Comparison of ENCODE assay signal across 8 cellular contexts in the genomic region with DNA sequence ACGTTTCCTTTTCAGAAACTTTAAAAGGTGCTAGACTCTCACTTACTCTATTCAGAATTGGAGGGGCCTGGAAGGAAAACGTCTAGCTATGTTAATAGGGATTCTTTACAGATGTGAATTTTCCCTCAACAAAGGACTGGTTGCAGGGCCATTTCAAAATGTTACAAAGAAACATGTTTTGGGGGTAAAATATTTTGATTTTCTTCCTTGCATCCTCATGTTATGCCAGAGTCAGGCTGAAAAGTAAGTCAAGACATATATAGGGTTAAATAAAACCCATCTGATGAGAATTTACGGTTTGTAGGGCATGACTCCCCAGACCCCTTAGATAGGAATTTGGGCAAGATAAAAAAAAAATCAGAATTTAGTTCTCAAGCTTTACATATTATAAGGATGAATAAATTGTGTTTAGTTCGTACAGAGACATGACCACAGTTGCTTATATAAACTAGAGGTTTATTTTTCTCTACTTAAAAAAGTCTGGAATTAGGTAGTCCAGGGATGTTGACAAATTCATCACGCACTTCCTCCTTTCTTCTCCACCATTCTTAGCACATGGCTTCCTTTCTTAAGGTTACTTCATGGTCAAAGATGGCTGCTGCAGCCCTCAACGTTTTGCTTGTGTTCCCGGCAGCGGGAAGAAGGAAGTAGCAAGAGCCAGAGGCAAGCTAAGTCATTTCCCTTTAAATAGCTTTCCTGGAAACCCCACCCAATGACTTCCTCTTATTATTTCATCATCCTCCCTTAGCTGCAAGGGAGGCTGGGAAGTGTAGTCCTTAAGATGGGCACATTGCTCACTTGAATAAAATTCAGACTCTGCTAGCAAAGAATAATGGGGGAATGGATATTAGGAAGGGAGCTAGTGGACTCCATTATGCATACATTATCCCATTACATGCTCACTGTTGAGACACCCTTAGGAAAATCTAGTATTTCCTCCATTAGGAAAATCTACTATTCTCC. TPM values are rescaled to one million over a fixed set of nuclear protein-coding genes. Genes with fewer than 3 reads are reported as not detected.
DNase-seq lines count a peak whose midpoint lies in the region; ATAC-seq and TF ChIP-seq lines count a peak whose summit lies in the region.
"Not testable (repeated sequence)": the region's sequence is repeated elsewhere in the genome, so short reads cannot be mapped to it uniquely, and the experiment has no call there.

No MANE protein-coding gene starts in this region.

- DNase-seq in Caco-2, result peak; percentile 45 to 60
- peak; percentile 87 for DNase-seq in IMR-90
- DNase-seq in PC-9, result peak; percentile 20 to 82
- DNase-seq in activated CD4-positive, alpha-beta T cell treated with anti-CD3 and anti-CD28 coated beads, Interleukin-2, amount 50 U/mL, for 4 hours, result peak; percentile 25 to 26
- DNase-seq in dermis microvascular lymphatic vessel endothelial cell (ENCODE audit: low read depth in 2 of 2), result peak; percentile 60 to 81
- DNase-seq in kidney tubule cell (ENCODE audit: low spot score), result peak; percentile 91
- DNase-seq in stimulated activated effector memory CD8-positive, alpha-beta T cell treated with anti-CD3 and anti-CD28 coated beads, Interleukin-12 subunit alpha, Interleukin-12 subunit beta, amount 100 ng/mL, for 72 hours (ENCODE audit: low spot score in 2 of 2), result peak; percentile 24 to 70

- not testable (repeated sequence) for TF ChIP-seq RAD21 in IMR-90 (IDR thresholded peaks at IDR 0.05; ENCODE audit: low read length)

- not testable (repeated sequence) for H3K56ac ChIP-seq in IMR-90 (ENCODE audit: extremely low read depth, insufficient read depth, low read length)

- not testable (repeated sequence) for H3K79me2 ChIP-seq in PC-9 (ENCODE audit: low read depth)

- TF ChIP-seq CTCF in Caco-2 (IDR thresholded peaks at IDR 0.05; ENCODE audit: insufficient read depth in 1 of 2, low read depth in 1 of 2, low read length in 1 of 2, severe bottlenecking in 1 of 2, unreplicated experiment in 1 of 2); IMR-90 (conservative IDR thresholded peaks at IDR 0.05; ENCODE audit: low read depth, low read length); PC-9 (conservative IDR thresholded peaks at IDR 0.05): not testable (repeated sequence)

- peak overlapping the region; percentile 84; the same call in 1 of the 2 replicates for H4K5ac ChIP-seq in IMR-90 (ENCODE audit: low read depth, low read length)

- not testable (repeated sequence) for H3K18ac ChIP-seq in IMR-90 (ENCODE audit: low read depth, low read length)

- not testable (repeated sequence) for H2AFZ ChIP-seq in IMR-90 (replicated peaks; ENCODE audit: low read length, poor library complexity); PC-9

- peak; percentile 73 for ATAC-seq in GM21515 (IDR thresholded peaks at IDR 0.05; ENCODE audit: unreplicated experiment)
- ATAC-seq in IMR-90 (ENCODE audit: low read depth), result not testable (repeated sequence)
- peak; percentile 97 for ATAC-seq in stimulated activated effector memory CD8-positive, alpha-beta T cell treated with anti-CD3 and anti-CD28 coated beads, Interleukin-12 subunit alpha, Interleukin-12 subunit beta, amount 100 ng/mL, for 72 hours

- TF ChIP-seq POLR2A in IMR-90 (IDR thresholded peaks at IDR 0.05; ENCODE audit: low read depth, low read length), result not testable (repeated sequence)

- H3K23ac ChIP-seq in IMR-90 (ENCODE audit: low read depth, low read length), result not testable (repeated sequence)

- not testable (repeated sequence) for H3K9me1 ChIP-seq in IMR-90 (ENCODE audit: insufficient read depth, low read length)

- in situ Hi-C loops in IMR-90 (cut with MboI; ENCODE audit: low sequenced_read_pairs), result not testable (repeated sequence)

- not testable (repeated sequence) for H3K27me3 ChIP-seq in Caco-2 (replicated peaks; ENCODE audit: control insufficient read depth, insufficient read depth, low read length); IMR-90 (ENCODE audit: control insufficient read depth, insufficient read depth, low read length); PC-9 (ENCODE audit: insufficient read depth, low read depth)

- CTCF ChIA-PET in Caco-2 (lab: Charles Lee), result not testable (repeated sequence)
- CTCF ChIA-PET in IMR-90 (lab: Yijun Ruan, JAX), result interaction anchor here (0.6 to 1.8 kb wide), 3 partner anchors 70 to 1840 kb away, joined by 3 to 7 read pairs (median 3); no protein-coding TSS in a partner anchor
- CTCF ChIA-PET in PC-9 (lab: Charles Lee), result interaction anchor here (0.8 kb wide), 1 partner anchor 12 kb away, joined by 9 read pairs; a partner anchor contains a TSS

- not testable (repeated sequence) for H3K27me3 Mint-ChIP-seq in Caco-2 (ENCODE audit: insufficient read depth, unreplicated experiment)

- H3K27ac Mint-ChIP-seq in Caco-2 (ENCODE audit: unreplicated experiment), result not testable (repeated sequence)
- peak overlapping the region; percentile 87 for H3K27ac Mint-ChIP-seq in stimulated activated effector memory CD8-positive, alpha-beta T cell treated with anti-CD3 and anti-CD28 coated beads, Interleukin-12 subunit alpha, Interleukin-12 subunit beta, amount 100 ng/mL, for 72 hours

- not testable (repeated sequence) for H3K4me1 ChIP-seq in Caco-2
- H3K4me1 ChIP-seq in IMR-90 (ENCODE audit: control insufficient read depth, insufficient read depth, low read length) (peaks cover 11% of the 10 kb centered on the region), PC-9 (replicated peaks; ENCODE audit: insufficient read depth) (peaks cover 35% of the 10 kb centered on the region)

- POLR2A ChIA-PET in Caco-2 (lab: Charles Lee), result interaction anchor here (2.3 kb wide), 1 partner anchor 12 kb away, joined by 12 read pairs; a partner anchor contains a TSS
- POLR2A ChIA-PET in IMR-90 (lab: Charles Lee; ENCODE audit: unreplicated experiment), result interaction anchor here (1.2 kb wide), 1 partner anchor 13 kb away, joined by 10 read pairs; a partner anchor contains a TSS
- POLR2A ChIA-PET in PC-9 (lab: Charles Lee; ENCODE audit: unreplicated experiment), result interaction anchor here (0.9 kb wide), 1 partner anchor 12 kb away, joined by 11 read pairs; a partner anchor contains a TSS

- H4K91ac ChIP-seq in IMR-90 (ENCODE audit: insufficient read depth, low read depth, low read length), result peak overlapping the region; percentile 60; the same call in 1 of the 2 replicates

- TSS peak; percentile 69 for BruUV-seq in Caco-2 (replicated peaks; lab: Mats Ljungman, UMichigan)
- BruUV-seq in IMR-90 (replicated peaks; lab: Mats Ljungman, UMichigan), result not testable (repeated sequence)
- BruUV-seq in PC-9 (replicated peaks; lab: Mats Ljungman, UMichigan), result TSS peak; percentile 28

- H3K4me3 Mint-ChIP-seq in Caco-2 (ENCODE audit: unreplicated experiment); stimulated activated effector memory CD8-positive, alpha-beta T cell treated with anti-CD3 and anti-CD28 coated beads, Interleukin-12 subunit alpha, Interleukin-12 subunit beta, amount 100 ng/mL, for 72 hours: not testable (repeated sequence)

- peak overlapping the region in 1 of 2 experiments; percentile 28; a peak in 2 of 4 replicates for H4K8ac ChIP-seq in IMR-90 (ENCODE audit: low read depth in 2 of 2, low read length in 2 of 2)

- not testable (repeated sequence) for H3K14ac ChIP-seq in IMR-90 (replicated peaks; ENCODE audit: low read depth, low read length)

- H3K9me3 Mint-ChIP-seq in Caco-2 (ENCODE audit: unreplicated experiment), result peaks cover 11% of the 10 kb centered on the region
- not testable (repeated sequence) for H3K9me3 Mint-ChIP-seq in stimulated activated effector memory CD8-positive, alpha-beta T cell treated with anti-CD3 and anti-CD28 coated beads, Interleukin-12 subunit alpha, Interleukin-12 subunit beta, amount 100 ng/mL, for 72 hours

- H2BK120ac ChIP-seq in IMR-90 (ENCODE audit: low read depth, low read length), result peak overlapping the region; percentile 97

- WGBS in IMR-90 (ENCODE audit: extremely low coverage in 2 of 2, insufficient read length in 1 of 2), 2 experiments, result no CpG with 5 or more reads among the region's 8 CpGs

- not testable (repeated sequence) for H3K4me3 ChIP-seq in Caco-2 (ENCODE audit: low read depth, low read length); IMR-90 (ENCODE audit: insufficient read depth, low read depth, low read length); PC-9

- 0 out of 3 replicates have a peak overlapping the region, but pooled peaks have one; percentile 27 for H2BK15ac ChIP-seq in IMR-90 (ENCODE audit: low read depth, low read length)

- not testable (repeated sequence) for H3K36me3 ChIP-seq in Caco-2 (ENCODE audit: control insufficient read depth, insufficient read depth, low read length); IMR-90 (ENCODE audit: control insufficient read depth, insufficient read depth, low read length); PC-9 (ENCODE audit: low read depth)

- peaks cover 26% of the 10 kb centered on the region for H3F3A ChIP-seq in PC-9 (ENCODE audit: insufficient read depth, low read depth)

- H2BK20ac ChIP-seq in IMR-90 (ENCODE audit: low read depth, low read length), result peak overlapping the region; percentile 57

- H3K4me1 Mint-ChIP-seq in Caco-2 (ENCODE audit: low read depth, unreplicated experiment), result peaks cover 16% of the 10 kb centered on the region
- peaks cover 27% of the 10 kb centered on the region for H3K4me1 Mint-ChIP-seq in stimulated activated effector memory CD8-positive, alpha-beta T cell treated with anti-CD3 and anti-CD28 coated beads, Interleukin-12 subunit alpha, Interleukin-12 subunit beta, amount 100 ng/mL, for 72 hours

- H3K4ac ChIP-seq in IMR-90 (ENCODE audit: low read depth, low read length), result peak overlapping the region; percentile 93; the same call in 1 of the 2 replicates

- not testable (repeated sequence) for H2AK5ac ChIP-seq in IMR-90 (ENCODE audit: low read depth, low read length)

- H2AK9ac ChIP-seq in IMR-90 (replicated peaks; ENCODE audit: low read depth, low read length, poor library complexity), result not testable (repeated sequence)

- peak overlapping the region; percentile 91 for H2BK5ac ChIP-seq in IMR-90 (ENCODE audit: low read depth, low read length, poor library complexity, severe bottlenecking)

- intact Hi-C loops in Caco-2 (cut with micrococcal nuclease; ENCODE audit: unreplicated experiment); IMR-90 (cut with micrococcal nuclease): not testable (repeated sequence)
- intact Hi-C loops in PC-9 (cut with micrococcal nuclease; ENCODE audit: unreplicated experiment), result loop anchor here (5.0 kb wide), 1 partner anchor 49 kb away; no protein-coding TSS in a partner anchor

- H3K9ac ChIP-seq in IMR-90 (ENCODE audit: low read depth, low read length), result not testable (repeated sequence)

- H3K9me3 ChIP-seq in Caco-2; IMR-90 (ENCODE audit: control insufficient read depth, insufficient read depth, low read length); PC-9 (ENCODE audit: insufficient read depth, low read depth): not testable (repeated sequence)

- not testable (repeated sequence) for H4K20me1 ChIP-seq in IMR-90 (ENCODE audit: insufficient read depth, low read length); PC-9 (ENCODE audit: insufficient read depth)

- H3K79me1 ChIP-seq in IMR-90 (ENCODE audit: low read depth in 1 of 2, low read length in 2 of 2), result peaks cover 0 to 11% of the 10 kb centered on the region in 2 experiments; a peak in 1 of 4 replicates

- H3K36me3 Mint-ChIP-seq in Caco-2 (ENCODE audit: insufficient read depth, unreplicated experiment); stimulated activated effector memory CD8-positive, alpha-beta T cell treated with anti-CD3 and anti-CD28 coated beads, Interleukin-12 subunit alpha, Interleukin-12 subunit beta, amount 100 ng/mL, for 72 hours: not testable (repeated sequence)

- dilution Hi-C loops in IMR-90 (cut with HindIII; ENCODE audit: low sequenced_read_pairs, unreplicated experiment), result not testable (repeated sequence)

- H3K9me2 ChIP-seq in PC-9 (ENCODE audit: insufficient read depth), result not testable (repeated sequence)

- not testable (repeated sequence) for H3K27ac ChIP-seq in IMR-90 (ENCODE audit: insufficient read depth, low read length)
- peak overlapping the region; percentile 51; the same call in 1 of the 2 replicates for H3K27ac ChIP-seq in PC-9

- H3K4me2 ChIP-seq in IMR-90 (ENCODE audit: low read depth, low read length); PC-9: not testable (repeated sequence)

RNA-seq across cellular contexts. Expression of a gene that starts 12.7 kb away (rescaled TPM):
- 42.9 and 47.1 TPM in 2 replicates for total RNA-seq in Caco-2 (2022)
- total RNA-seq in IMR-90 (2012; rRNA removed), result 56.5 and 81.9 TPM in 2 replicates
- 18.4 and 22.2 TPM in 2 replicates for polyA plus RNA-seq in IMR-90 (2012; rRNA removed)
- 5.9 and 7.3 TPM in 2 replicates for polyA plus RNA-seq in IMR-90 (2012; cell fraction: cytosol; rRNA removed)
- polyA plus RNA-seq in IMR-90 (2012; cell fraction: nucleus; rRNA removed; ENCODE audit: low replicate concordance), result 5.7 and 23.8 TPM in 2 replicates
- total RNA-seq in PC-9 (2021), result 61.1 and 82.8 TPM in 2 replicates
- 45.7 and 50.7 TPM in 2 replicates for total RNA-seq in dermis microvascular lymphatic vessel endothelial cell

Comparison
In these comparisons a context has a peak if more than half of its experiments do, and no peak if none do; other contexts are left out.
1. DNase-seq: peak in every context shown above with its lines; median percentile 91 in kidney tubule cell; 87 in IMR-90; 70 in dermis microvascular lymphatic vessel endothelial cell; 52 in Caco-2; 51 in PC-9; 47 in stimulated activated effector memory CD8-positive, alpha-beta T cell treated with anti-CD3 and anti-CD28 coated beads, Interleukin-12 subunit alpha, Interleukin-12 subunit beta, amount 100 ng/mL, for 72 hours; 26 in activated CD4-positive, alpha-beta T cell treated with anti-CD3 and anti-CD28 coated beads, Interleukin-2, amount 50 U/mL, for 4 hours.